10 cellular contexts compared by ENCODE assay signal in the genomic region with DNA sequence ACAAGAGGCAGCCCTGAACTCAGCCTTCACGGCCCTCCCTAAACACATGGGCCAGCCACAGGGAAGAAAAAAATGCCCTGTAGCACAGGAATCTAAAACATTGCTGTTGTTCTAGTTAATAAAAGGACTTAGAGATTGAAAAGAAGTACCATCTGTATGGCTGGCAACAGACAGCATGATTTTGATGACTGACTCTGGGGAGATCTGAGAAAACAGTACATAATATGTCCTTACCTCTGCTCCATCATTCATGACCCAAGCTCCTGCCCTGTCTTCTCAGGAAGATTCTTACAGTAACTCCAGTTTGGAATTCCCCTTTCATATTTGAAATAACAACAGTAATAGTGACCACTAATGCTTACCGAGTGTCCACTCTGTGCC.
DNase-seq lines count a peak whose midpoint lies in the region; ATAC-seq and TF ChIP-seq lines count a peak whose summit lies in the region.
"Had no signal": no experiment of that assay in that cellular context is flagged by ENCODE, and none has a peak within 500 bp of the region (broad histone marks: within the 10 kb centered on the region; RNA-seq: fewer than 3 reads in every experiment).

No MANE protein-coding gene starts in this region.

- peak overlapping the region; percentile 27 to 85 (median 67); a peak in 21 of 22 replicates for H3K27ac ChIP-seq in BLaER1 treated with 17β-estradiol and CSF1 and Interleukin-3, amounts not matched to agents 10 nM and 100 nM
- H3K27ac ChIP-seq in MM.1S (ENCODE audit: low read length) (peak overlapping the region; percentile 41; the same call in 1 of the 2 replicates), SJCRH30 (no peak overlapping the region; the same call in 1 of the 2 replicates)

- no peaks in the 10 kb centered on the region for H3K27me3 ChIP-seq in BLaER1 treated with 17β-estradiol and CSF1 and Interleukin-3, amounts not matched to agents 10 nM and 100 nM
- H3K27me3 ChIP-seq in MM.1S (replicated peaks; ENCODE audit: insufficient read depth, low read length): no peaks in the 10 kb centered on the region
- H3K27me3 ChIP-seq in SJCRH30: no peaks in the 10 kb centered on the region
- H3K27me3 ChIP-seq: body of pancreas had no signal

- H2AFZ ChIP-seq in MM.1S (ENCODE audit: low read length): no peak overlapping the region

- H3F3A ChIP-seq in MM.1S (ENCODE audit: insufficient read depth, low read length): no peaks in the 10 kb centered on the region

- H4K20me1 ChIP-seq in BLaER1 treated with 17β-estradiol and CSF1 and Interleukin-3, amounts not matched to agents 10 nM and 100 nM: no peaks in the 10 kb centered on the region
- no peaks in the 10 kb centered on the region for H4K20me1 ChIP-seq in MM.1S (ENCODE audit: insufficient read depth, low read length)

- ATAC-seq in GM19438 (IDR thresholded peaks at IDR 0.05; ENCODE audit: low read depth, unreplicated experiment) (peak; percentile 16), HG03095 (IDR thresholded peaks at IDR 0.05; ENCODE audit: unreplicated experiment) (no peak), left lobe of liver (no peak)

- no peaks in the 10 kb centered on the region for H3K36me3 Mint-ChIP-seq in endothelial cell (ENCODE audit: low read depth, unreplicated experiment)

- no peaks in the 10 kb centered on the region for H3K9me3 ChIP-seq in BLaER1 treated with 17β-estradiol and CSF1 and Interleukin-3, amounts not matched to agents 10 nM and 100 nM (replicated peaks in 1 of 11)
- H3K9me3 ChIP-seq in MM.1S (replicated peaks; ENCODE audit: insufficient read depth, low read length) (no peaks in the 10 kb centered on the region), SJCRH30 (replicated peaks) (no peaks in the 10 kb centered on the region)
- H3K9me3 ChIP-seq: body of pancreas had no signal

- H3K27me3 Mint-ChIP-seq in endothelial cell (ENCODE audit: unreplicated experiment): no peaks in the 10 kb centered on the region

- H3K9me3 Mint-ChIP-seq in endothelial cell (ENCODE audit: unreplicated experiment): no peaks in the 10 kb centered on the region

- H3K4me3 Mint-ChIP-seq in endothelial cell (ENCODE audit: unreplicated experiment): no peak overlapping the region

- peak overlapping the region; percentile 59 to 86 (median 74) for H3K4me2 ChIP-seq in BLaER1 treated with 17β-estradiol and CSF1 and Interleukin-3, amounts not matched to agents 10 nM and 100 nM
- no peak overlapping the region for H3K4me2 ChIP-seq in MM.1S (ENCODE audit: low read depth, low read length)

- peak overlapping the region in 9 of 11 experiments; percentile 6 to 65 (median 57); a peak in 17 of 22 replicates for H3K9ac ChIP-seq in BLaER1 treated with 17β-estradiol and CSF1 and Interleukin-3, amounts not matched to agents 10 nM and 100 nM
- no peak overlapping the region for H3K9ac ChIP-seq in MM.1S (ENCODE audit: low read length)

- H3K27ac Mint-ChIP-seq in endothelial cell (ENCODE audit: unreplicated experiment): no peak overlapping the region

- TF ChIP-seq CTCF in MM.1S (IDR thresholded peaks at IDR 0.05; ENCODE audit: low read length): no peak
- TF ChIP-seq CTCF in endothelial cell (IDR thresholded peaks at IDR 0.05; ENCODE audit: unreplicated experiment): no peak

- H3K4me1 ChIP-seq in BLaER1 treated with 17β-estradiol and CSF1 and Interleukin-3, amounts not matched to agents 10 nM and 100 nM: peaks cover 32 to 39% (median 36%) of the 10 kb centered on the region in 10 experiments
- H3K4me1 ChIP-seq in MM.1S (ENCODE audit: low read length): no peaks in the 10 kb centered on the region
- H3K4me1 ChIP-seq in SJCRH30: peaks cover 6% of the 10 kb centered on the region

- peaks cover 21% of the 10 kb centered on the region for H3K4me1 Mint-ChIP-seq in endothelial cell (ENCODE audit: unreplicated experiment)

- no peaks in the 10 kb centered on the region for H3K79me2 ChIP-seq in MM.1S (ENCODE audit: low read length)

- no peak overlapping the region for H3K4me3 ChIP-seq in BLaER1 treated with 17β-estradiol and CSF1 and Interleukin-3, amounts not matched to agents 10 nM and 100 nM
- H3K4me3 ChIP-seq in MM.1S (ENCODE audit: low read length): no peak overlapping the region
- H3K4me3 ChIP-seq in SJCRH30: no peak overlapping the region
- H3K4me3 ChIP-seq: body of pancreas had no signal

- no peaks in the 10 kb centered on the region for H3K9me2 ChIP-seq in MM.1S (replicated peaks; ENCODE audit: insufficient read depth, low read length)

- H3K36me3 ChIP-seq in BLaER1 treated with 17β-estradiol and CSF1 and Interleukin-3, amounts not matched to agents 10 nM and 100 nM: no peaks in the 10 kb centered on the region
- H3K36me3 ChIP-seq in MM.1S (replicated peaks; ENCODE audit: insufficient read depth, low read length) (no peaks in the 10 kb centered on the region), SJCRH30 (no peaks in the 10 kb centered on the region)

- DNase-seq in MM.1S: peak; percentile 6
- peak; percentile 9 for DNase-seq in iris pigment epithelial cell (ENCODE audit: low read depth)
- no peak for DNase-seq in endothelial cell (ENCODE audit: low spot score)
- DNase-seq in left lobe of liver (ENCODE audit: low spot score): no peak
- DNase-seq in SJCRH30: no peak
- DNase-seq: hippocampal formation had no signal

Comparison
In these comparisons a context has a peak if more than half of its experiments do, and no peak if none do; other contexts are left out.
1. DNase-seq: peak in MM.1S (single experiment) and iris pigment epithelial cell (single experiment); none in endothelial cell (single experiment), left lobe of liver (single experiment) and SJCRH30 (0 of 2).